Comparison of ENCODE assay signal across 25 cellular contexts in genomic region chr6:154782245-154782644, GRCh38. TPM values are rescaled to one million over a fixed set of nuclear protein-coding genes. Genes with fewer than 3 reads are reported as not detected.
A peak's percentile ranks its signal among the peaks of the same experiment; 100 is the strongest.
DNase-seq lines count a peak whose midpoint lies in the region; ATAC-seq, FAIRE-seq and TF ChIP-seq lines count a peak whose summit lies in the region.
"Had no signal": no experiment of that assay in that cellular context is flagged by ENCODE, and none has a peak within 500 bp of the region (broad histone marks: within the 10 kb centered on the region; RNA-seq: fewer than 3 reads in every experiment).

No MANE protein-coding gene starts in this region.

- H2BK15ac ChIP-seq in neuronal stem cell (ENCODE audit: low read length): no peak overlapping the region

- H2AFZ ChIP-seq in GM23338 (no peak overlapping the region), K562 (ENCODE audit: low read depth, low read length) (no peak overlapping the region), neuronal stem cell (ENCODE audit: low read length) (no peak overlapping the region)

- H3K4me1 Mint-ChIP-seq in activated naive CD4-positive, alpha-beta T cell treated with anti-CD3 and anti-CD28 coated beads for 36 hours (ENCODE audit: low read depth): peaks cover 28% of the 10 kb centered on the region
- peaks cover 30% of the 10 kb centered on the region for H3K4me1 Mint-ChIP-seq in GM23338

- H3K9me1 ChIP-seq in K562 (ENCODE audit: control insufficient read depth, insufficient read depth, low read length): no peaks in the 10 kb centered on the region

- no peaks in the 10 kb centered on the region for H3K9me3 Mint-ChIP-seq in activated naive CD4-positive, alpha-beta T cell treated with anti-CD3 and anti-CD28 coated beads for 36 hours
- no peaks in the 10 kb centered on the region for H3K9me3 Mint-ChIP-seq in activated naive CD4-positive, alpha-beta T cell treated with anti-CD3 and anti-CD28 coated beads, Interleukin-2, amount 50 U/mL, for 72 hours
- no peaks in the 10 kb centered on the region for H3K9me3 Mint-ChIP-seq in GM23338
- H3K9me3 Mint-ChIP-seq: activated T-helper 1 cell treated with anti-CD3 and anti-CD28 coated beads, Interleukin-12 subunit alpha, Interleukin-12 subunit beta, Interleukin-2, Interleukin-4 antibody, amounts not matched to agents 30 ng/mL and 10 ng/mL and 1 ng/mL, durations not matched to agents 14 hours and 24 hours and 36 hours had no signal

- H3K18ac ChIP-seq in neuronal stem cell (ENCODE audit: low read length): no peak overlapping the region

- no peaks in the 10 kb centered on the region for H3K9me2 ChIP-seq in GM23338 (ENCODE audit: insufficient read depth)

- no peak overlapping the region for H2BK5ac ChIP-seq in neuronal stem cell (ENCODE audit: low read length)

- intact Hi-C loops in activated naive CD4-positive, alpha-beta T cell treated with anti-CD3 and anti-CD28 coated beads for 36 hours (cut with micrococcal nuclease): no loop called here
- intact Hi-C loops in K562 (cut with micrococcal nuclease): no loop called here

- H3K36me3 Mint-ChIP-seq in activated naive CD4-positive, alpha-beta T cell treated with anti-CD3 and anti-CD28 coated beads for 36 hours (ENCODE audit: low read depth): peaks cover 27% of the 10 kb centered on the region
- peaks cover 10 to 17% of the 10 kb centered on the region in 2 donors for H3K36me3 Mint-ChIP-seq in activated naive CD4-positive, alpha-beta T cell treated with anti-CD3 and anti-CD28 coated beads, Interleukin-2, amount 50 U/mL, for 72 hours
- H3K36me3 Mint-ChIP-seq in GM23338 (ENCODE audit: low read depth): peaks cover 25% of the 10 kb centered on the region; the same call in 2 of the 3 replicates

- H3K79me2 ChIP-seq in GM23338 (replicated peaks; ENCODE audit: insufficient read depth) (peaks cover 95% of the 10 kb centered on the region), K562 (ENCODE audit: control insufficient read depth, insufficient read depth, low read length) (peaks cover 75% of the 10 kb centered on the region)

- H3K36me3 ChIP-seq in GM23338 (ENCODE audit: insufficient read depth) (no peaks in the 10 kb centered on the region), K562 (ENCODE audit: control insufficient read depth, insufficient read depth, low read length) (peaks cover 59% of the 10 kb centered on the region; the same call in 2 of the 3 replicates), neuronal stem cell (replicated peaks in 1 of 2; ENCODE audit: control insufficient read depth in 2 of 2, insufficient read depth in 2 of 2, low read length in 2 of 2) (peaks cover 3 to 85% of the 10 kb centered on the region in 2 donors)

- H3F3A ChIP-seq in GM23338 (replicated peaks; ENCODE audit: low read depth): no peaks in the 10 kb centered on the region

- peaks cover 16% of the 10 kb centered on the region for H3K4me1 ChIP-seq in GM23338 (ENCODE audit: insufficient read depth)
- no peaks in the 10 kb centered on the region; a peak in 2 of 5 replicates for H3K4me1 ChIP-seq in K562 (replicated peaks in 1 of 2; ENCODE audit: control insufficient read depth in 2 of 2, insufficient read depth in 2 of 2, low read length in 2 of 2)
- peaks cover 0 to 3% of the 10 kb centered on the region in 2 donors for H3K4me1 ChIP-seq in neuronal stem cell (ENCODE audit: control insufficient read depth in 2 of 2, insufficient read depth in 1 of 2, low read depth in 1 of 2, low read length in 2 of 2)
- H3K4me1 ChIP-seq: A549, SJCRH30, vagina had no signal

- no peak overlapping the region for H3K4ac ChIP-seq in neuronal stem cell (ENCODE audit: low read length)

- BruUV-seq in K562 (replicated peaks; lab: Mats Ljungman, UMichigan): no TSS peak

- no peak for DNase-seq in activated naive CD4-positive, alpha-beta T cell treated with anti-CD3 and anti-CD28 coated beads for 36 hours
- no peak for DNase-seq in activated naive CD4-positive, alpha-beta T cell treated with anti-CD3 and anti-CD28 coated beads, Interleukin-2, amount 50 U/mL, for 72 hours (ENCODE audit: low spot score in 2 of 2)
- DNase-seq in GM23338 (ENCODE audit: low spot score) (no peak), K562 (ENCODE audit: extremely low read depth in 1 of 4, low spot score in 3 of 4) (no peak), neuronal stem cell (ENCODE audit: low spot score) (no peak)
- DNase-seq: activated CD4-positive, CD25-positive, alpha-beta regulatory T cell treated with anti-CD3 and anti-CD28 coated beads, Interleukin-2, amount 50 U/mL, for 72 hours; activated CD8-positive, alpha-beta memory T cell treated with anti-CD3 and anti-CD28 coated beads for 24 hours; body of pancreas; COR-L47; DMS79; effector CD4-positive, alpha-beta T cell; foreskin fibroblast; heart right ventricle; KG1; NCI-H1694 treated with DMSO at 0.1 percent for 48 hours; NCI-H526 treated with DMSO at 0.1 percent for 48 hours; SJCRH30 had no signal

- TF ChIP-seq RAD21 in K562 (CRISPR knock-in tag; conservative IDR thresholded peaks at IDR 0.05 in 1 of 2, IDR thresholded peaks at IDR 0.05 in 1 of 2): no peak

- H2BK12ac ChIP-seq in neuronal stem cell (ENCODE audit: low read length): no peak overlapping the region

- H3K9ac ChIP-seq in K562 (ENCODE audit: insufficient read depth in 1 of 2, low read depth in 2 of 2, low read length in 2 of 2) (no peak overlapping the region), neuronal stem cell (ENCODE audit: low read depth, low read length, poor library complexity) (no peak overlapping the region)

- no peak overlapping the region for H4K8ac ChIP-seq in neuronal stem cell (ENCODE audit: low read depth, low read length)

- no peak overlapping the region for H2BK120ac ChIP-seq in neuronal stem cell (ENCODE audit: low read depth, low read length)

- in situ Hi-C loops in K562 (cut with MboI): no loop called here

- ATAC-seq in activated naive CD4-positive, alpha-beta T cell treated with anti-CD3 and anti-CD28 coated beads, Interleukin-2, amount 50 U/mL, for 72 hours: no peak
- ATAC-seq in GM23338 (no peak), K562 (peak; percentile 20; the same call in 1 of the 3 replicates), GM19467 (IDR thresholded peaks at IDR 0.05; ENCODE audit: unreplicated experiment) (no peak), HG03135 (IDR thresholded peaks at IDR 0.05; ENCODE audit: unreplicated experiment) (no peak), HG03571 (IDR thresholded peaks at IDR 0.05; ENCODE audit: unreplicated experiment) (no peak)
- ATAC-seq: A549, body of pancreas, heart right ventricle had no signal

- no peaks in the 10 kb centered on the region for H3K27me3 Mint-ChIP-seq in activated naive CD4-positive, alpha-beta T cell treated with anti-CD3 and anti-CD28 coated beads for 36 hours (ENCODE audit: low read depth)
- H3K27me3 Mint-ChIP-seq in GM23338 (ENCODE audit: insufficient read depth, low read depth, poor library complexity): peaks cover 1% of the 10 kb centered on the region

- 0 out of 2 replicates have a peak overlapping the region, but pooled peaks have one; percentile 30 for H3K27ac ChIP-seq in GM23338 (ENCODE audit: low read depth)
- no peak overlapping the region for H3K27ac ChIP-seq in K562 (ENCODE audit: extremely low read depth, low read depth, low read length)
- peak overlapping the region; percentile 11 for H3K27ac ChIP-seq in neuronal stem cell (replicated peaks; ENCODE audit: low read length)
- H3K27ac ChIP-seq: A549, body of pancreas, heart right ventricle, SJCRH30, vagina had no signal

- H3K4me3 ChIP-seq in GM23338 (no peak overlapping the region), K562 (no peak overlapping the region), neuronal stem cell (ENCODE audit: low read length in 2 of 2) (no peak overlapping the region)
- H3K4me3 ChIP-seq: A549, body of pancreas, heart right ventricle, SJCRH30, smooth muscle cell, vagina had no signal

- peak overlapping the region; percentile 43 for H3K27ac Mint-ChIP-seq in activated naive CD4-positive, alpha-beta T cell treated with anti-CD3 and anti-CD28 coated beads for 36 hours
- peak overlapping the region in 1 of 2 donors; percentile 81 for H3K27ac Mint-ChIP-seq in activated naive CD4-positive, alpha-beta T cell treated with anti-CD3 and anti-CD28 coated beads, Interleukin-2, amount 50 U/mL, for 72 hours
- no peak overlapping the region; the same call in 1 of the 2 replicates for H3K27ac Mint-ChIP-seq in GM23338
- H3K27ac Mint-ChIP-seq: activated T-helper 1 cell treated with anti-CD3 and anti-CD28 coated beads, Interleukin-12 subunit alpha, Interleukin-12 subunit beta, Interleukin-2, Interleukin-4 antibody, amounts not matched to agents 30 ng/mL and 10 ng/mL and 1 ng/mL, durations not matched to agents 14 hours and 24 hours and 36 hours had no signal

- H3K27me3 ChIP-seq in GM23338 (ENCODE audit: insufficient read depth): no peaks in the 10 kb centered on the region
- H3K27me3 ChIP-seq in K562 (ENCODE audit: control insufficient read depth in 2 of 2, insufficient read depth in 2 of 2, low read length in 2 of 2): no peaks in the 10 kb centered on the region
- no peaks in the 10 kb centered on the region for H3K27me3 ChIP-seq in neuronal stem cell (ENCODE audit: control insufficient read depth in 3 of 3, insufficient read depth in 3 of 3, low read depth in 1 of 3, low read length in 3 of 3)
- H3K27me3 ChIP-seq: body of pancreas, heart right ventricle, SJCRH30, vagina had no signal

- H3K9me3 ChIP-seq in K562 (replicated peaks; ENCODE audit: control insufficient read depth, insufficient read depth, low read depth, low read length): no peaks in the 10 kb centered on the region
- peaks cover 0 to 4% of the 10 kb centered on the region in 2 donors for H3K9me3 ChIP-seq in neuronal stem cell (replicated peaks in 1 of 2; ENCODE audit: control insufficient read depth in 2 of 2, insufficient read depth in 1 of 2, low read depth in 1 of 2, low read length in 2 of 2)
- H3K9me3 ChIP-seq: A549, body of pancreas, heart right ventricle, SJCRH30, vagina had no signal

- TF ChIP-seq EP300 in K562 (IDR thresholded peaks at IDR 0.05; ENCODE audit: low read length): no peak

- no peak for FAIRE-seq in K562 (lab: Jason Lieb, UNC)
- FAIRE-seq: A549, TTC549 had no signal

- 58% methylated on average over 3 of the region's 3 CpGs for WGBS in K562 (ENCODE audit: insufficient coverage, low coverage, missing lambda C conversion rate)
- no CpG with 5 or more reads among the region's 3 CpGs for WGBS in neuronal stem cell (ENCODE audit: extremely low coverage in 2 of 2, insufficient read length in 2 of 2, insufficient replicate concordance in 1 of 2), 2 donors

- POLR2A ChIA-PET in K562 (lab: Yijun Ruan, JAX): interaction anchor here (1.3 to 1.8 kb wide), 3 partner anchors 9 to 19 kb away, joined by 3 to 5 read pairs (median 4); no protein-coding TSS in a partner anchor

- no peak overlapping the region for H3K4me3 Mint-ChIP-seq in activated naive CD4-positive, alpha-beta T cell treated with anti-CD3 and anti-CD28 coated beads for 36 hours
- no peak overlapping the region for H3K4me3 Mint-ChIP-seq in GM23338
- H3K4me3 Mint-ChIP-seq: activated T-helper 1 cell treated with anti-CD3 and anti-CD28 coated beads, Interleukin-12 subunit alpha, Interleukin-12 subunit beta, Interleukin-2, Interleukin-4 antibody, amounts not matched to agents 30 ng/mL and 10 ng/mL and 1 ng/mL, durations not matched to agents 14 hours and 24 hours and 36 hours had no signal

- CTCF ChIA-PET in activated naive CD4-positive, alpha-beta T cell treated with anti-CD3 and anti-CD28 coated beads for 36 hours (lab: Charles Lee): interaction anchor here (1.8 kb wide), 1 partner anchor 107 kb away, joined by 4 read pairs; no protein-coding TSS in a partner anchor
- CTCF ChIA-PET in K562 (lab: Yijun Ruan, JAX; ENCODE audit: low intra/inter-chr PET ratio): no interaction called here

- peaks cover 8% of the 10 kb centered on the region for H4K20me1 ChIP-seq in GM23338 (replicated peaks; ENCODE audit: insufficient read depth)
- H4K20me1 ChIP-seq in K562 (replicated peaks; ENCODE audit: control insufficient read depth, insufficient read depth, low read length): no peaks in the 10 kb centered on the region

- no peaks in the 10 kb centered on the region for H3K79me1 ChIP-seq in neuronal stem cell (ENCODE audit: low read depth, low read length)

- TF ChIP-seq POLR2A in K562 (conservative IDR thresholded peaks at IDR 0.05): peak; percentile 37; the same call in 1 of the 2 replicates

- H3K14ac ChIP-seq in neuronal stem cell (ENCODE audit: low read length): no peak overlapping the region

- H3K23ac ChIP-seq in neuronal stem cell (ENCODE audit: low read depth, low read length, poor library complexity): no peak overlapping the region

- H3K4me2 ChIP-seq in GM23338 (no peak overlapping the region), K562 (ENCODE audit: insufficient read depth, low read length) (no peak overlapping the region), neuronal stem cell (ENCODE audit: insufficient read depth, low read length, poor library complexity, severe bottlenecking) (no peak overlapping the region)
- H3K4me2 ChIP-seq: A549, smooth muscle cell had no signal

- no peak overlapping the region for H4K91ac ChIP-seq in neuronal stem cell (ENCODE audit: low read depth, low read length, poor library complexity)

- H2AK5ac ChIP-seq in neuronal stem cell (ENCODE audit: low read depth, low read length): no peak overlapping the region

- TF ChIP-seq CTCF in GM23338 (conservative IDR thresholded peaks at IDR 0.05; ENCODE audit: low read depth in 2 of 2): no peak
- TF ChIP-seq CTCF in K562 (IDR thresholded peaks at IDR 0.05 in 2 of 3, conservative IDR thresholded peaks at IDR 0.05 in 1 of 3; ENCODE audit: insufficient read depth in 2 of 3, low read depth in 1 of 3, low read length in 3 of 3): no peak

RNA-seq across cellular contexts. Expression of gene SCAF8, which starts 49.0 kb away (rescaled TPM):
- total RNA-seq in activated naive CD4-positive, alpha-beta T cell treated with anti-CD3 and anti-CD28 coated beads for 36 hours: 10 to 100 TPM; 27.2 to 28.0 TPM
- 10 to 100 TPM; 25.4 to 28.2 TPM for total RNA-seq in activated naive CD4-positive, alpha-beta T cell treated with anti-CD3 and anti-CD28 coated beads, Interleukin-2, amount 50 U/mL, for 72 hours
- total RNA-seq in GM23338 (2014; rRNA removed; shearing (Covaris generic)): 37.9 and 40.8 TPM in 2 replicates
- polyA plus RNA-seq in GM23338 (2016; fragmentation: Nextera tagmentation; extraction: Ambion mirVana) (12.8 and 13.8 TPM in 2 replicates), K562 (2011; rRNA removed) (22.0 and 23.2 TPM in 2 replicates), K562 (2014; fragmentation: Illumina TruSeq; extraction: Trizol) (36.0 and 41.1 TPM in 2 replicates), K562 (2014; fragmentation: Nextera tagmentation; extraction: Ambion mirVana) (10 to 100 TPM; 10.5 to 11.8 TPM), K562 (2014; rRNA removed) (18.5 and 19.4 TPM in 2 replicates)
- 29.7 and 106 TPM in 2 replicates for total RNA-seq in K562 (2011; cell fraction: chromatin; rRNA removed; ENCODE audit: low replicate concordance)
- total RNA-seq in K562 (2011; cell fraction: nucleolus; rRNA removed): 18.2 and 25.1 TPM in 2 replicates
- 34.6 and 37.3 TPM in 2 replicates for total RNA-seq in K562 (2011; cell fraction: nucleoplasm; rRNA removed)
- total RNA-seq in K562 (2014; rRNA removed) (20.3 and 25.3 TPM in 2 replicates), K562 (2014; rRNA removed; fragmentation: Illumina TruSeq; extraction: Trizol) (35.7 and 41.5 TPM in 2 replicates), K562 (2015; rRNA removed; fragmentation: Illumina TruSeq; extraction: Trizol) (37.0 and 38.5 TPM in 2 replicates), K562 (2021) (38.6 and 46.6 TPM in 2 replicates)
- 13.9 and 18.5 TPM in 2 replicates for polyA plus RNA-seq in K562 (2011; cell fraction: cytosol; rRNA removed)
- polyA plus RNA-seq in K562 (2011; cell fraction: nucleus; rRNA removed): 27.6 and 28.9 TPM in 2 replicates
- polyA plus RNA-seq in K562 (2012): 21.6 and 23.1 TPM in 2 replicates
- 55.1 and 69.3 TPM in 2 replicates for polyA minus RNA-seq in K562 (2011; rRNA and poly(A)+ RNA removed)
- 27.5 and 32.1 TPM in 2 replicates for polyA minus RNA-seq in K562 (2011; cell fraction: cytosol; rRNA and poly(A)+ RNA removed)
- polyA minus RNA-seq in K562 (2011; cell fraction: nucleus; rRNA and poly(A)+ RNA removed): 29.2 and 48.1 TPM in 2 replicates
- 28.2 TPM for polyA plus RNA-seq in neuronal stem cell (2013, experiment 1 of 2)
- polyA plus RNA-seq in neuronal stem cell (2013, experiment 2 of 2): 29.0 TPM
